ENCODE assay signal across 9 cellular contexts in the genomic region with DNA sequence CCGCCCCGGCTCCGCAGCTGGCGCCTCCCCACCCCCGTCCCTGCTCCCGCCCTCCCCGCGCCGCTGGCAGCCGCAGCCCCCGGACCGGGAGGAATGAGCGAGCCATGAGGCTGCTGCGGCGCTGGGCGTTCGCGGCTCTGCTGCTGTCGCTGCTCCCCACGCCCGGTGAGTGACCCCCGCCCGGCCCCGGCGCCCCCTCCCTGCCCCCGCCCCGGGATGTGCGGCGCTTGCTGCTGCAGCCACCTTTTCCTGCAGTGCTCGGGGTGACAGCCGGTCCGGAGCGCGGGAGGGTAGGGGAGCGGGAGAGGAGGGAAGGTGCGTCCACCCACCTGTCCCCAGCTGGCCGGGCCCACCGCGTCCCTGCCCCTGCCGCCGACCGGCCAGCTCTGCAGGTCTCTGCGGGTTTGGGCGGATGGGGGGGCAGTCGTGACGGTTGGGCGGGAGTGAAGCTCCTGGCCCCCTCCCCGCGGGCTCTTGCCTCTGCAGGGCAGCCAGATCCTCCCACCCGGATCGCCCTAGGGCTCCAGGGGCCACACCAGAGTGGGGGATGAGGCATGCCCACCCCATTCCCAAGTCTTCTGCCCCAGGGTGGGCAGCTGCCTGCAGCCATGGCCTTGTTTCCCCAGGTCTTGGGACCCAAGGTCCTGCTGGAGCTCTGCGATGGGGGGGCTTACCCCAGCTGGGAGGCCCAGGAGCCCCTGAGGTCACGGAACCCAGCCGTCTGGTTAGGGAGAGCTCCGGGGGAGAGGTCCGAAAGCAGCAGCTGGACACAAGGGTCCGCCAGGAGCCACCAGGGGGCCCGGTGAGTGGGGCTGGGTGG. TPM values are rescaled to one million over a fixed set of nuclear protein-coding genes. Genes with fewer than 3 reads are reported as not detected.
DNase-seq lines count a peak whose midpoint lies in the region; ATAC-seq, FAIRE-seq and TF ChIP-seq lines count a peak whose summit lies in the region.
"Had no signal": no experiment of that assay in that cellular context is flagged by ENCODE, and none has a peak within 500 bp of the region (broad histone marks: within the 10 kb centered on the region; RNA-seq: fewer than 3 reads in every experiment).

No MANE protein-coding gene starts in this region.

- H3K9me2 ChIP-seq in MM.1S (replicated peaks; ENCODE audit: insufficient read depth, low read length), result no peaks in the 10 kb centered on the region

- FAIRE-seq in RCC 7860 (lab: Jason Lieb, UNC), result no peak

- H3K9ac ChIP-seq in MM.1S (ENCODE audit: low read length), result no peak overlapping the region
- no peak overlapping the region for H3K9ac ChIP-seq in endodermal cell (ENCODE audit: extremely low read depth, low read length, poor library complexity, severe bottlenecking)

- H3F3A ChIP-seq in MM.1S (ENCODE audit: insufficient read depth, low read length), result no peaks in the 10 kb centered on the region

- TF ChIP-seq CTCF in C4-2B (conservative IDR thresholded peaks at IDR 0.05), result no peak
- TF ChIP-seq CTCF in MM.1S (IDR thresholded peaks at IDR 0.05; ENCODE audit: low read length), result no peak
- peak; percentile 59 for TF ChIP-seq CTCF in endodermal cell (conservative IDR thresholded peaks at IDR 0.05)

- WGBS in endodermal cell (ENCODE audit: insufficient coverage in 1 of 2, insufficient read length in 1 of 2), 2 experiments, result 13 to 18% methylated on average over 23 to 53 of the region's 58 CpGs

- no peaks in the 10 kb centered on the region for H4K20me1 ChIP-seq in MM.1S (ENCODE audit: insufficient read depth, low read length)

- DNase-seq in MM.1S (no peak), endodermal cell (peak; percentile 79), GM03348 (ENCODE audit: low spot score) (no peak), RCC 7860 (ENCODE audit: low spot score) (no peak)
- DNase-seq: NCI-H446 had no signal

- no peaks in the 10 kb centered on the region for H3K36me3 Mint-ChIP-seq in endodermal cell (ENCODE audit: low read depth)

- H3K4me1 ChIP-seq in MM.1S (ENCODE audit: low read length) (no peaks in the 10 kb centered on the region), endodermal cell (ENCODE audit: control insufficient read depth, insufficient read depth, low read length) (peaks cover 4% of the 10 kb centered on the region), neuron (ENCODE audit: insufficient read depth, low read length) (peaks cover 12% of the 10 kb centered on the region)

- H3K36me3 ChIP-seq in MM.1S (replicated peaks; ENCODE audit: insufficient read depth, low read length), result no peaks in the 10 kb centered on the region
- no peaks in the 10 kb centered on the region for H3K36me3 ChIP-seq in endodermal cell (ENCODE audit: control insufficient read depth, insufficient read depth, low read length)
- H3K36me3 ChIP-seq in neuron (ENCODE audit: insufficient read depth, low read length), result no peaks in the 10 kb centered on the region

- H3K4me3 ChIP-seq in MM.1S (ENCODE audit: low read length) (no peak overlapping the region; the same call in 1 of the 2 replicates), endodermal cell (ENCODE audit: low read length) (peak overlapping the region; percentile 58), neuron (ENCODE audit: low read length) (peak overlapping the region; percentile 49)

- peaks cover 37% of the 10 kb centered on the region for H3K27me3 ChIP-seq in MM.1S (replicated peaks; ENCODE audit: insufficient read depth, low read length)
- H3K27me3 ChIP-seq in endodermal cell (ENCODE audit: control insufficient read depth, insufficient read depth, low read length, poor library complexity, severe bottlenecking), result peaks cover 38% of the 10 kb centered on the region
- H3K27me3 ChIP-seq in neuron (ENCODE audit: insufficient read depth, low read length), result peaks cover 20% of the 10 kb centered on the region

- no peaks in the 10 kb centered on the region for H3K4me1 Mint-ChIP-seq in endodermal cell

- H3K4me3 Mint-ChIP-seq in endodermal cell, result peak overlapping the region; percentile 25

- no peak overlapping the region for H3K27ac Mint-ChIP-seq in endodermal cell

- H3K9me3 Mint-ChIP-seq in endodermal cell, result no peaks in the 10 kb centered on the region

- H3K9me3 ChIP-seq in MM.1S (replicated peaks; ENCODE audit: insufficient read depth, low read length), result no peaks in the 10 kb centered on the region
- H3K9me3 ChIP-seq in endodermal cell (ENCODE audit: control insufficient read depth, low read length), result no peaks in the 10 kb centered on the region
- no peaks in the 10 kb centered on the region for H3K9me3 ChIP-seq in neuron (ENCODE audit: low read length)

- peak overlapping the region; percentile 47; the same call in 1 of the 2 replicates for H3K4me2 ChIP-seq in MM.1S (ENCODE audit: low read depth, low read length)

- H2AFZ ChIP-seq in MM.1S (ENCODE audit: low read length), result no peak overlapping the region
- peak overlapping the region; percentile 0 for H2AFZ ChIP-seq in neuron (ENCODE audit: low read depth, low read length)

- ATAC-seq in GM19455 (IDR thresholded peaks at IDR 0.05; ENCODE audit: unreplicated experiment), result no peak
- no peak for ATAC-seq in HG02571 (IDR thresholded peaks at IDR 0.05; ENCODE audit: unreplicated experiment)

- H3K79me2 ChIP-seq in MM.1S (ENCODE audit: low read length), result no peaks in the 10 kb centered on the region

- H3K27ac ChIP-seq in C4-2B (peak overlapping the region; percentile 39), MM.1S (ENCODE audit: low read length) (no peak overlapping the region), endodermal cell (ENCODE audit: low read depth, low read length) (no peak overlapping the region)

- peaks cover 71% of the 10 kb centered on the region for H3K27me3 Mint-ChIP-seq in endodermal cell (ENCODE audit: insufficient read depth)

RNA-seq across cellular contexts. Expression of a gene that starts 0.5 kb away (rescaled TPM):
- total RNA-seq in endodermal cell, result 1 to 10 TPM; 1.9 to 3.5 TPM
- 3.9 TPM for polyA plus RNA-seq in endodermal cell (2013, experiment 1 of 2)
- 3.6 TPM for polyA plus RNA-seq in endodermal cell (2013, experiment 2 of 2)

RNA-seq across cellular contexts. Expression of a gene that starts 50.8 kb away (rescaled TPM):
- 10 to 100 TPM; 31.1 to 44.9 TPM for total RNA-seq in endodermal cell
- 30.5 TPM for polyA plus RNA-seq in endodermal cell (2013, experiment 1 of 2)
- 26.6 TPM for polyA plus RNA-seq in endodermal cell (2013, experiment 2 of 2)
